10 cellular contexts compared by ENCODE assay signal in the genomic region with DNA sequence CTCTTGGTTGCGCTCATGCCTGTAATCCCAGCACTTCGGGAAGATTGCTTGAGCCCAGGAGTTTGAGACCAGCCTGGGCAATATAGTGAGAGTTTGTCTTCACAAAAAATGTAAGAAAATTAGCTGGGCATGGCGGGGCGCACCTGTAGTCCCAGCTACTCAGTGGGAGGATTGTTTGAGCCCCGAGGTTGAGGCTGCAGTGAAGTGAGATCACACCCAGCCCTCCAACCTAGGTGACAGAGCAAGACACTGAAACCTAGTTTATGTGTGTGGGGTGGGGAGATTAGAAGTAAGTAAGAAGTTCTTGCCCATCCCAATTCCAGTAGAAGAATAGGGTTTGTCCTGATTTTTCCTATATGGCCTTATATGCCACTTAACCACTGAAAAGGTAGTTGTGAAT. TPM values are rescaled to one million over a fixed set of nuclear protein-coding genes. Genes with fewer than 3 reads are reported as not detected.
DNase-seq lines count a peak whose midpoint lies in the region; ATAC-seq and TF ChIP-seq lines count a peak whose summit lies in the region.
"Had no signal": no experiment of that assay in that cellular context is flagged by ENCODE, and none has a peak within 500 bp of the region (broad histone marks: within the 10 kb centered on the region; RNA-seq: fewer than 3 reads in every experiment).

No MANE protein-coding gene starts in this region.

- H3K36me3 ChIP-seq in iPS-15b (ENCODE audit: control insufficient read depth, insufficient read depth, low read length) (peaks cover 35% of the 10 kb centered on the region), stomach (peaks cover 35 to 56% (median 52%) of the 10 kb centered on the region in 4 donors)

- no peak for TF ChIP-seq EP300 in stomach (IDR thresholded peaks at IDR 0.05)

- no peaks in the 10 kb centered on the region for H3K9me3 ChIP-seq in iPS-15b (ENCODE audit: control insufficient read depth, insufficient read depth, low read length)
- no peaks in the 10 kb centered on the region for H3K9me3 ChIP-seq in stomach
- H3K9me3 ChIP-seq: neutrophil had no signal

- DNase-seq in activated CD4-positive, alpha-beta T cell treated with anti-CD3 and anti-CD28 coated beads for 48 hours = peak; percentile 36
- no peak for DNase-seq in activated CD4-positive, alpha-beta T cell treated with anti-CD3 and anti-CD28 coated beads, Interleukin-2, amount 50 U/mL, for 1 hour
- peak; percentile 15 to 23 for DNase-seq in activated T-cell treated with anti-CD3 and anti-CD28 coated beads, Interleukin-2, amount 50 U/mL, for 72 hours
- DNase-seq in stomach = no peak
- DNase-seq in 8988T = no peak
- DNase-seq in NCI-H1417 (lab: John Stamatoyannopoulos, UW) = no peak

- no peak for TF ChIP-seq CTCF in stomach (IDR thresholded peaks at IDR 0.05)

- H3K36me3 Mint-ChIP-seq in activated T-cell treated with anti-CD3 and anti-CD28 coated beads, Interleukin-2, amount 50 U/mL, for 72 hours (ENCODE audit: insufficient read depth in 2 of 2) = peaks cover 22 to 61% of the 10 kb centered on the region in 2 donors

- H3K4me3 ChIP-seq in iPS-15b (ENCODE audit: low read depth, low read length) (peak overlapping the region; percentile 97), stomach (peak overlapping the region; percentile 79 to 97 (median 90))

- peak overlapping the region; percentile 52 to 98 (median 97) for H3K27ac ChIP-seq in stomach
- H3K27ac ChIP-seq: C4-2B, neutrophil had no signal

- WGBS in stomach, 5 donors = 30 to 53% (median 43%) methylated on average over 5 of the region's 5 CpGs

- H3K27me3 Mint-ChIP-seq in activated T-cell treated with anti-CD3 and anti-CD28 coated beads, Interleukin-2, amount 50 U/mL, for 72 hours (ENCODE audit: low read depth) = no peaks in the 10 kb centered on the region

- intact Hi-C loops in stomach (cut with DNase I; ENCODE audit: low total_unique reads) = no loop called here

- no peak for TF ChIP-seq POLR2A in stomach (IDR thresholded peaks at IDR 0.05)

- H3K4me3 Mint-ChIP-seq in activated T-cell treated with anti-CD3 and anti-CD28 coated beads, Interleukin-2, amount 50 U/mL, for 72 hours = peak overlapping the region; percentile 93 to 94

- H3K4me1 ChIP-seq in iPS-15b (ENCODE audit: control insufficient read depth, insufficient read depth, low read length) = peaks cover 10% of the 10 kb centered on the region
- H3K4me1 ChIP-seq in stomach = peaks cover 39 to 61% (median 52%) of the 10 kb centered on the region in 4 donors

- H3K9me3 Mint-ChIP-seq in activated T-cell treated with anti-CD3 and anti-CD28 coated beads, Interleukin-2, amount 50 U/mL, for 72 hours = no peaks in the 10 kb centered on the region

- no peaks in the 10 kb centered on the region for H3K27me3 ChIP-seq in iPS-15b (ENCODE audit: control insufficient read depth, insufficient read depth, low read length)
- H3K27me3 ChIP-seq in stomach = no peaks in the 10 kb centered on the region
- H3K27me3 ChIP-seq: neutrophil had no signal

- peak overlapping the region; percentile 98 for H3K27ac Mint-ChIP-seq in activated T-cell treated with anti-CD3 and anti-CD28 coated beads, Interleukin-2, amount 50 U/mL, for 72 hours

- peaks cover 65% of the 10 kb centered on the region for H3K4me1 Mint-ChIP-seq in activated T-cell treated with anti-CD3 and anti-CD28 coated beads, Interleukin-2, amount 50 U/mL, for 72 hours (ENCODE audit: low read depth)

- peak overlapping the region; percentile 100 for H3K9ac ChIP-seq in iPS-15b (ENCODE audit: low read depth, low read length)

- ATAC-seq in activated T-cell treated with anti-CD3 and anti-CD28 coated beads, Interleukin-2, amount 50 U/mL, for 72 hours (replicated peaks in 1 of 2) = no peak
- no peak for ATAC-seq in GM18520 (IDR thresholded peaks at IDR 0.05; ENCODE audit: unreplicated experiment)

RNA-seq across cellular contexts. Expression of a gene that starts 2.0 kb away (rescaled TPM):
- 1,000 to 10,000 TPM; 1,534 to 1,619 TPM for total RNA-seq in activated T-cell treated with anti-CD3 and anti-CD28 coated beads, Interleukin-2, amount 50 U/mL, for 72 hours
- total RNA-seq in stomach = 1,000 to 10,000 TPM; 1,447 to 2,022 (median 1,553) TPM
- 1,000 to 10,000 TPM; 1,862 to 2,593 (median 2,118) TPM for polyA plus RNA-seq in stomach

RNA-seq across cellular contexts. Expression of a gene that starts 48.9 kb away (rescaled TPM):
- 10 to 100 TPM; 30.8 to 40.1 TPM for total RNA-seq in activated T-cell treated with anti-CD3 and anti-CD28 coated beads, Interleukin-2, amount 50 U/mL, for 72 hours
- 100 to 1,000 TPM in 2 of 5 donors, 10 to 100 TPM in 3; 30.0 to 200 (median 91.4) TPM for total RNA-seq in stomach
- 1 to 10 TPM; 1.8 to 8.9 (median 6.6) TPM for polyA plus RNA-seq in stomach

Comparison
In these comparisons a context has a peak if more than half of its experiments do, and no peak if none do; other contexts are left out.
1. DNase-seq: peak in activated CD4-positive, alpha-beta T cell treated with anti-CD3 and anti-CD28 coated beads for 48 hours (single experiment) and activated T-cell treated with anti-CD3 and anti-CD28 coated beads, Interleukin-2, amount 50 U/mL, for 72 hours (2 of 2); none in activated CD4-positive, alpha-beta T cell treated with anti-CD3 and anti-CD28 coated beads, Interleukin-2, amount 50 U/mL, for 1 hour (single experiment), stomach (single experiment), 8988T (single experiment) and NCI-H1417 (0 of 3).